In genomic region chr14:63642656-63643382, GRCh38 we compare ENCODE assay signal across 8 cellular contexts. TPM values are rescaled to one million over a fixed set of nuclear protein-coding genes. Genes with fewer than 3 reads are reported as not detected.
A peak's percentile ranks its signal among the peaks of the same experiment; 100 is the strongest.
DNase-seq lines count a peak whose midpoint lies in the region; ATAC-seq and TF ChIP-seq lines count a peak whose summit lies in the region.

No MANE protein-coding gene starts in this region.

- H3K4me3 Mint-ChIP-seq in activated T-cell treated with anti-CD3 and anti-CD28 coated beads, Interleukin-2, amount 50 U/mL, for 24 hours, result peak overlapping the region; percentile 95
- peak overlapping the region; percentile 93 for H3K4me3 Mint-ChIP-seq in activated naive CD8-positive, alpha-beta T cell treated with anti-CD3 and anti-CD28 coated beads, Interleukin-2, amount 10 ng/mL, durations not matched to agents 7 days and 5 days

- TF ChIP-seq CTCF in kidney epithelial cell (IDR thresholded peaks at IDR 0.05; ENCODE audit: insufficient read depth, low read length, poor library complexity, severe bottlenecking) (no peak), tibial nerve (IDR thresholded peaks at IDR 0.05) (no peak)

- DNase-seq in activated T-cell treated with anti-CD3 and anti-CD28 coated beads, Interleukin-2, amount 50 U/mL, for 24 hours, result no peak
- no peak for DNase-seq in activated T-cell treated with anti-CD3 and anti-CD28 coated beads, Interleukin-2, amount 50 U/mL, for 1 hour
- DNase-seq in activated naive CD8-positive, alpha-beta T cell treated with anti-CD3 and anti-CD28 coated beads, Interleukin-2, amount 10 ng/mL, durations not matched to agents 7 days and 5 days, result no peak
- DNase-seq in kidney epithelial cell (ENCODE audit: low read depth) (no peak), tibial nerve (ENCODE audit: low spot score in 2 of 2) (no peak), NCI-H526 treated with DMSO at 0.1 percent for 48 hours (lab: John Stamatoyannopoulos, UW) (no peak), 8988T (no peak)

- H3K27me3 ChIP-seq in kidney epithelial cell (ENCODE audit: control insufficient read depth, insufficient read depth, low read length) (no peaks in the 10 kb centered on the region), tibial nerve (no peaks in the 10 kb centered on the region)

- H3K9me3 Mint-ChIP-seq in activated T-cell treated with anti-CD3 and anti-CD28 coated beads, Interleukin-2, amount 50 U/mL, for 24 hours, result no peaks in the 10 kb centered on the region
- no peaks in the 10 kb centered on the region for H3K9me3 Mint-ChIP-seq in activated naive CD8-positive, alpha-beta T cell treated with anti-CD3 and anti-CD28 coated beads, Interleukin-2, amount 10 ng/mL, durations not matched to agents 7 days and 5 days

- peak overlapping the region; percentile 83 to 98 (median 90) for H3K27ac ChIP-seq in tibial nerve

- H3K4me3 ChIP-seq in kidney epithelial cell (ENCODE audit: low read depth, low read length), result peak overlapping the region; percentile 52
- H3K4me3 ChIP-seq in tibial nerve, result peak overlapping the region; percentile 33 to 81 (median 70)

- H3K4me1 Mint-ChIP-seq in activated T-cell treated with anti-CD3 and anti-CD28 coated beads, Interleukin-2, amount 50 U/mL, for 24 hours (ENCODE audit: low read depth), result peaks cover 39% of the 10 kb centered on the region
- H3K4me1 Mint-ChIP-seq in activated naive CD8-positive, alpha-beta T cell treated with anti-CD3 and anti-CD28 coated beads, Interleukin-2, amount 10 ng/mL, durations not matched to agents 7 days and 5 days, result peaks cover 21% of the 10 kb centered on the region

- H3K4me1 ChIP-seq in tibial nerve, result peaks cover 0 to 29% (median 7%) of the 10 kb centered on the region in 4 donors

- TF ChIP-seq EP300 in tibial nerve (IDR thresholded peaks at IDR 0.05), result no peak

- H3K27ac Mint-ChIP-seq in activated T-cell treated with anti-CD3 and anti-CD28 coated beads, Interleukin-2, amount 50 U/mL, for 24 hours, result peak overlapping the region; percentile 96
- peak overlapping the region; percentile 92 for H3K27ac Mint-ChIP-seq in activated naive CD8-positive, alpha-beta T cell treated with anti-CD3 and anti-CD28 coated beads, Interleukin-2, amount 10 ng/mL, durations not matched to agents 7 days and 5 days

- no peaks in the 10 kb centered on the region for H3K9me3 ChIP-seq in tibial nerve

- TF ChIP-seq POLR2A in tibial nerve (IDR thresholded peaks at IDR 0.05), result no peak

- ATAC-seq in activated naive CD8-positive, alpha-beta T cell treated with anti-CD3 and anti-CD28 coated beads, Interleukin-2, amount 10 ng/mL, durations not matched to agents 7 days and 5 days (ENCODE audit: low read depth), result no peak
- no peak for ATAC-seq in HG03135 (IDR thresholded peaks at IDR 0.05; ENCODE audit: unreplicated experiment)

- WGBS in tibial nerve, 2 donors, result 68 to 71% methylated on average over 8 of the region's 8 CpGs

- no peaks in the 10 kb centered on the region for H3K27me3 Mint-ChIP-seq in activated T-cell treated with anti-CD3 and anti-CD28 coated beads, Interleukin-2, amount 50 U/mL, for 24 hours
- H3K27me3 Mint-ChIP-seq in activated naive CD8-positive, alpha-beta T cell treated with anti-CD3 and anti-CD28 coated beads, Interleukin-2, amount 10 ng/mL, durations not matched to agents 7 days and 5 days, result no peaks in the 10 kb centered on the region

- peaks cover 34% of the 10 kb centered on the region for H3K36me3 Mint-ChIP-seq in activated T-cell treated with anti-CD3 and anti-CD28 coated beads, Interleukin-2, amount 50 U/mL, for 24 hours (ENCODE audit: low read depth)
- peaks cover 8% of the 10 kb centered on the region for H3K36me3 Mint-ChIP-seq in activated naive CD8-positive, alpha-beta T cell treated with anti-CD3 and anti-CD28 coated beads, Interleukin-2, amount 10 ng/mL, durations not matched to agents 7 days and 5 days

- no peaks in the 10 kb centered on the region for H3K36me3 ChIP-seq in kidney epithelial cell (ENCODE audit: control insufficient read depth, insufficient read depth, low read length)
- no peaks in the 10 kb centered on the region for H3K36me3 ChIP-seq in tibial nerve

- POLR2A ChIA-PET in activated naive CD8-positive, alpha-beta T cell treated with anti-CD3 and anti-CD28 coated beads, Interleukin-2, amount 10 ng/mL, durations not matched to agents 7 days and 5 days (lab: Charles Lee), result interaction anchor here (0.9 to 1.9 kb wide), 8 partner anchors 8 to 860 kb away, joined by 3 to 25 read pairs (median 4); partner anchors contain the start of genes PPP2R5E and SGPP1

RNA-seq across cellular contexts. Expression of gene WDR89, which starts 1.1 kb away (rescaled TPM):
- total RNA-seq in activated naive CD8-positive, alpha-beta T cell treated with anti-CD3 and anti-CD28 coated beads, Interleukin-2, amount 10 ng/mL, durations not matched to agents 7 days and 5 days, result 10 to 100 TPM; 22.7 to 23.1 TPM
- total RNA-seq in kidney epithelial cell (12.2 and 13.6 TPM in 2 replicates), tibial nerve (1 to 10 TPM; 5.9 to 9.4 (median 7.5) TPM)
